In genomic region chr22:40187389-40187788, GRCh38 we compare ENCODE assay signal across 18 cellular contexts.
"Had no signal": no experiment of that assay in that cellular context is flagged by ENCODE, and none has a peak within 500 bp of the region (broad histone marks: within the 10 kb centered on the region; RNA-seq: fewer than 3 reads in every experiment).

No MANE protein-coding gene starts in this region.

- H3K27ac ChIP-seq: body of pancreas, stomach, thoracic aorta, WERI-Rb-1 had no signal

- DNase-seq: activated CD4-positive, alpha-beta T cell treated with anti-CD3 and anti-CD28 coated beads for 4 hours; activated CD8-positive, alpha-beta memory T cell treated with anti-CD3 and anti-CD28 coated beads, Interleukin-2, amount 50 U/mL, for 48 hours; activated CD8-positive, alpha-beta T cell treated with anti-CD3 and anti-CD28 coated beads, Interleukin-2, amount 10 ng/mL, durations not matched to agents 7 days and 5 days; activated naive CD4-positive, alpha-beta T cell treated with anti-CD3 and anti-CD28 coated beads, Interleukin-2, amount 10 ng/mL, durations not matched to agents 7 days and 5 days; amniotic stem cell; body of pancreas; effector memory CD4-positive, alpha-beta T cell; hypothalamus; immature natural killer cell; mucosa of descending colon; stimulated activated CD4-positive, alpha-beta T cell treated with anti-CD3 and anti-CD28 coated beads, Interleukin-15, amount 100 ng/mL, for 24 hours; stimulated activated CD4-positive, alpha-beta T cell treated with anti-CD3 and anti-CD28 coated beads, Interleukin-4, amount 100 ng/mL, for 4 hours; stomach; T-cell; WERI-Rb-1 had no signal

- ATAC-seq: activated CD8-positive, alpha-beta T cell treated with anti-CD3 and anti-CD28 coated beads, Interleukin-2, amount 10 ng/mL, durations not matched to agents 7 days and 5 days; body of pancreas; mucosa of descending colon; natural killer cell treated with Interleukin-12 subunit alpha and Interleukin-12 subunit beta and Interleukin-15 and Interleukin-18, amount 100 ng/mL, for 72 hours; T-cell had no signal

- H3K36me3 Mint-ChIP-seq: natural killer cell treated with Interleukin-12 subunit alpha and Interleukin-12 subunit beta and Interleukin-15 and Interleukin-18, amount 100 ng/mL, for 72 hours had no signal

- H3K9me3 Mint-ChIP-seq: activated naive CD4-positive, alpha-beta T cell treated with anti-CD3 and anti-CD28 coated beads, Interleukin-2, amount 10 ng/mL, durations not matched to agents 7 days and 5 days; immature natural killer cell; natural killer cell treated with Interleukin-12 subunit alpha and Interleukin-12 subunit beta and Interleukin-15 and Interleukin-18, amount 100 ng/mL, for 72 hours; T-cell had no signal

- H3K36me3 ChIP-seq: stomach, thoracic aorta, WERI-Rb-1 had no signal

- H3K4me3 Mint-ChIP-seq: activated CD8-positive, alpha-beta T cell treated with anti-CD3 and anti-CD28 coated beads, Interleukin-2, amount 10 ng/mL, durations not matched to agents 7 days and 5 days; activated naive CD4-positive, alpha-beta T cell treated with anti-CD3 and anti-CD28 coated beads, Interleukin-2, amount 10 ng/mL, durations not matched to agents 7 days and 5 days; immature natural killer cell; natural killer cell treated with Interleukin-12 subunit alpha and Interleukin-12 subunit beta and Interleukin-15 and Interleukin-18, amount 100 ng/mL, for 72 hours; T-cell had no signal

- H3K27ac Mint-ChIP-seq: activated CD8-positive, alpha-beta T cell treated with anti-CD3 and anti-CD28 coated beads, Interleukin-2, amount 10 ng/mL, durations not matched to agents 7 days and 5 days; activated naive CD4-positive, alpha-beta T cell treated with anti-CD3 and anti-CD28 coated beads, Interleukin-2, amount 10 ng/mL, durations not matched to agents 7 days and 5 days; immature natural killer cell; natural killer cell treated with Interleukin-12 subunit alpha and Interleukin-12 subunit beta and Interleukin-15 and Interleukin-18, amount 100 ng/mL, for 72 hours had no signal

- H3K9me3 ChIP-seq: body of pancreas, mucosa of descending colon, stomach, thoracic aorta had no signal

- H3K27me3 ChIP-seq: body of pancreas, stomach had no signal

- H3K4me3 ChIP-seq: body of pancreas, lung, mucosa of descending colon, stomach, thoracic aorta had no signal

- H3K27me3 Mint-ChIP-seq: activated naive CD4-positive, alpha-beta T cell treated with anti-CD3 and anti-CD28 coated beads, Interleukin-2, amount 10 ng/mL, durations not matched to agents 7 days and 5 days; natural killer cell treated with Interleukin-12 subunit alpha and Interleukin-12 subunit beta and Interleukin-15 and Interleukin-18, amount 100 ng/mL, for 72 hours; T-cell had no signal
